In the genomic region with DNA sequence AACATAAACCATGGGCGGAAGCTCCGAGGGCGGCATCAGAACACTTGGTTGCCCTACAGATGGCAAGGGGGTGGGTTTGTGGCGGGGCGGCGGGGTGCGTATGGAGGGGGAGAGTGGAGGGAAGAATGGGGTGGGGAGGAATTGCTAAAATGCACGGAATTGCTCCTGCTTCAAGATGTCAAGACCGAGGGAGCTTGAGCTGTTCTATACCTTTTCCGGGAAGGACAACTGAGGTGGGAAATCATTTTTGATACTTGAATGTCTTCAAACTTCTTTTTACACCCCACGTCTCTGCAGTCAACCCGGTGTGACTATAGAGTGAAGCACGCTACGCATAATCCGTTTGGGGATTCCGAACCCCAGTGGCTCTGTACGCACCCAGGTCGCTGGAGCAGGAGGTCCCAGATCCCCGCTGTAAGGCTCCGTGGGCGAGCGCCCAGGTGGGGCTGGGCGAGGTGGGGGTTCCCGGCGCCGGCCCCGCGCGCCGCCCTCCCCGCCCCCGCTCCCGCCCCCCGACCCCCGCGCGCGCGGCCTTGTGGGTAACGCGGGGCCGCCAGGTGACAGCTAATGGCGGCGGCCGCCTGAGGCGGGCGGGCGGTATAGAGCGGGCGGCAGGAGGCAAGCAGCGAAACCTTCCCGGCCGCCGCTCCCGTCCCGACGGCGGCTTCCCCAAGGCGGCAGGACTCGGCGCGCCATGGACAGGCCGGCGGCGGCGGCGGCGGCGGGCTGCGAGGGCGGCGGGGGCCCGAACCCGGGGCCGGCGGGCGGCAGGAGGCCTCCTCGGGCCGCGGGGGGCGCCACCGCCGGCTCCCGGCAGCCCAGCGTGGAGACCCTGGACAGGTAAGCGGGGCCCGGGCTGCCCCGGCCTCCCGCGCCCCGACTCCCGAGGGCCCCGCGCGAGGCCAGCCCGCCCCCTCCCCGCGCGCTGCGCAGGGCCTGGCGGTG, we compare ENCODE assay signal across 8 cellular contexts. TPM values are rescaled to one million over a fixed set of nuclear protein-coding genes. Genes with fewer than 3 reads are reported as not detected.
A peak's percentile ranks its signal among the peaks of the same experiment; 100 is the strongest.
DNase-seq lines count a peak whose midpoint lies in the region; ATAC-seq and TF ChIP-seq lines count a peak whose summit lies in the region.

MTMR1 (plus strand) TSS at position 560 of the 945 bp plus-strand sequence; CDS start at position 695, 135 bp downstream.

- H3K27ac Mint-ChIP-seq in WTC11, result no peak within 1 kb of the TSS

- ATAC-seq in GM21529 (IDR thresholded peaks at IDR 0.05; ENCODE audit: unreplicated experiment), result peak; percentile 46
- peak; percentile 35 for ATAC-seq in WTC11

- peaks cover 4% of the 10 kb centered on the region for H3K9me3 Mint-ChIP-seq in WTC11

- H3K4me3 Mint-ChIP-seq in WTC11, result peak within 1 kb of the TSS; percentile 71

- TF ChIP-seq CTCF in WTC11 (IDR thresholded peaks at IDR 0.05) (no peak), coronary artery (IDR thresholded peaks at IDR 0.05) (no peak), lower leg skin (IDR thresholded peaks at IDR 0.05) (no peak)

- intact Hi-C loops in lower leg skin (cut with DNase I; ENCODE audit: low total_unique reads), result no loop called here

- POLR2A ChIA-PET in WTC11 (lab: Charles Lee), result no interaction called here

- DNase-seq in Daoy (ENCODE audit: low read depth) (peak; percentile 37), WTC11 (ENCODE audit: low spot score) (no peak), coronary artery (ENCODE audit: low spot score) (no peak), lower leg skin (ENCODE audit: low spot score in 2 of 2) (no peak), HuH-7 (ENCODE audit: low spot score) (no peak)
- no peak for DNase-seq in Jurkat, Clone E6-1 (ENCODE audit: low read depth, low spot score)
- peak; percentile 19 to 20 for DNase-seq in stimulated activated CD8-positive, alpha-beta memory T cell treated with anti-CD3 and anti-CD28 coated beads, Interleukin-7, amount 100 ng/mL, for 1 hour (ENCODE audit: low read depth in 2 of 2)

- WGBS in lower leg skin, 2 donors, result 0 to 39% methylated on average over 13 to 53 of the region's 101 CpGs

- no peak for TF ChIP-seq POLR2A in lower leg skin (IDR thresholded peaks at IDR 0.05)

- H3K4me3 ChIP-seq in Jurkat, Clone E6-1 (ENCODE audit: low read length), result peak within 1 kb of the TSS; percentile 73
- H3K4me3 ChIP-seq in coronary artery (peak within 1 kb of the TSS; percentile 79), lower leg skin (ENCODE audit: low read depth, poor library complexity, severe bottlenecking) (peak within 1 kb of the TSS; percentile 40)

- peak within 1 kb of the TSS; percentile 81 to 97 for H3K27ac ChIP-seq in coronary artery

- H3K4me1 Mint-ChIP-seq in WTC11, result peaks cover 26% of the 10 kb centered on the region

- CTCF ChIA-PET in WTC11 (lab: Charles Lee), result interaction anchor here (0.6 to 3.1 kb wide), 3 partner anchors 10 to 754 kb away, joined by 3 to 13 read pairs (median 6); no protein-coding TSS in a partner anchor

- no peaks in the 10 kb centered on the region for H3K36me3 Mint-ChIP-seq in WTC11

- no peaks in the 10 kb centered on the region for H3K27me3 Mint-ChIP-seq in WTC11 (ENCODE audit: low read depth)

TF ChIP-seq in WTC11, 78 proteins besides CTCF, POLR2A, EP300 and RAD21:
- no peak for TF ChIP-seq NFE2L1 (CRISPR knock-in tag; IDR thresholded peaks at IDR 0.05)
- TF ChIP-seq, protein P1, sequence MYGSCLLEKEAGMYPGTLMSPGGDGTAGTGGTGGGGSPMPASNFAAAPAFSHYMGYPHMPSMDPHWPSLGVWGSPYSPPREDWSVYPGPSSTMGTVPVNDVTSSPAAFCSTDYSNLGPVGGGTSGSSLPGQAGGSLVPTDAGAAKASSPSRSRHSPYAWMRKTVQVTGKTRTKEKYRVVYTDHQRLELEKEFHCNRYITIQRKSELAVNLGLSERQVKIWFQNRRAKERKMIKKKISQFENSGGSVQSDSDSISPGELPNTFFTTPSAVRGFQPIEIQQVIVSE (CRISPR knock-in tag; IDR thresholded peaks at IDR 0.05; ENCODE audit: borderline replicate concordance), result no peak
- no peak for TF ChIP-seq ZNF219 (CRISPR knock-in tag; IDR thresholded peaks at IDR 0.05; ENCODE audit: borderline replicate concordance)
- TF ChIP-seq, protein P2, sequence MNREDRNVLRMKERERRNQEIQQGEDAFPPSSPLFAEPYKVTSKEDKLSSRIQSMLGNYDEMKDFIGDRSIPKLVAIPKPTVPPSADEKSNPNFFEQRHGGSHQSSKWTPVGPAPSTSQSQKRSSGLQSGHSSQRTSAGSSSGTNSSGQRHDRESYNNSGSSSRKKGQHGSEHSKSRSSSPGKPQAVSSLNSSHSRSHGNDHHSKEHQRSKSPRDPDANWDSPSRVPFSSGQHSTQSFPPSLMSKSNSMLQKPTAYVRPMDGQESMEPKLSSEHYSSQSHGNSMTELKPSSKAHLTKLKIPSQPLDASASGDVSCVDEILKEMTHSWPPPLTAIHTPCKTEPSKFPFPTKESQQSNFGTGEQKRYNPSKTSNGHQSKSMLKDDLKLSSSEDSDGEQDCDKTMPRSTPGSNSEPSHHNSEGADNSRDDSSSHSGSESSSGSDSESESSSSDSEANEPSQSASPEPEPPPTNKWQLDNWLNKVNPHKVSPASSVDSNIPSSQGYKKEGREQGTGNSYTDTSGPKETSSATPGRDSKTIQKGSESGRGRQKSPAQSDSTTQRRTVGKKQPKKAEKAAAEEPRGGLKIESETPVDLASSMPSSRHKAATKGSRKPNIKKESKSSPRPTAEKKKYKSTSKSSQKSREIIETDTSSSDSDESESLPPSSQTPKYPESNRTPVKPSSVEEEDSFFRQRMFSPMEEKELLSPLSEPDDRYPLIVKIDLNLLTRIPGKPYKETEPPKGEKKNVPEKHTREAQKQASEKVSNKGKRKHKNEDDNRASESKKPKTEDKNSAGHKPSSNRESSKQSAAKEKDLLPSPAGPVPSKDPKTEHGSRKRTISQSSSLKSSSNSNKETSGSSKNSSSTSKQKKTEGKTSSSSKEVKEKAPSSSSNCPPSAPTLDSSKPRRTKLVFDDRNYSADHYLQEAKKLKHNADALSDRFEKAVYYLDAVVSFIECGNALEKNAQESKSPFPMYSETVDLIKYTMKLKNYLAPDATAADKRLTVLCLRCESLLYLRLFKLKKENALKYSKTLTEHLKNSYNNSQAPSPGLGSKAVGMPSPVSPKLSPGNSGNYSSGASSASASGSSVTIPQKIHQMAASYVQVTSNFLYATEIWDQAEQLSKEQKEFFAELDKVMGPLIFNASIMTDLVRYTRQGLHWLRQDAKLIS (CRISPR knock-in tag; IDR thresholded peaks at IDR 0.05; ENCODE audit: borderline replicate concordance), result no peak
- no peak for TF ChIP-seq RELA (CRISPR knock-in tag; IDR thresholded peaks at IDR 0.05; ENCODE audit: borderline replicate concordance)
- TF ChIP-seq ZNF138 (CRISPR knock-in tag; conservative IDR thresholded peaks at IDR 0.05), result no peak
- TF ChIP-seq OVOL2 (CRISPR knock-in tag; IDR thresholded peaks at IDR 0.05; ENCODE audit: borderline replicate concordance), result no peak
- TF ChIP-seq SMAD4 (CRISPR knock-in tag; IDR thresholded peaks at IDR 0.05), result no peak
- no peak for TF ChIP-seq ZNF317 (CRISPR knock-in tag; IDR thresholded peaks at IDR 0.05; ENCODE audit: borderline replicate concordance, low read depth)
- no peak for TF ChIP-seq TCF7 (CRISPR knock-in tag; IDR thresholded peaks at IDR 0.05; ENCODE audit: low read depth)
- TF ChIP-seq, protein P3, sequence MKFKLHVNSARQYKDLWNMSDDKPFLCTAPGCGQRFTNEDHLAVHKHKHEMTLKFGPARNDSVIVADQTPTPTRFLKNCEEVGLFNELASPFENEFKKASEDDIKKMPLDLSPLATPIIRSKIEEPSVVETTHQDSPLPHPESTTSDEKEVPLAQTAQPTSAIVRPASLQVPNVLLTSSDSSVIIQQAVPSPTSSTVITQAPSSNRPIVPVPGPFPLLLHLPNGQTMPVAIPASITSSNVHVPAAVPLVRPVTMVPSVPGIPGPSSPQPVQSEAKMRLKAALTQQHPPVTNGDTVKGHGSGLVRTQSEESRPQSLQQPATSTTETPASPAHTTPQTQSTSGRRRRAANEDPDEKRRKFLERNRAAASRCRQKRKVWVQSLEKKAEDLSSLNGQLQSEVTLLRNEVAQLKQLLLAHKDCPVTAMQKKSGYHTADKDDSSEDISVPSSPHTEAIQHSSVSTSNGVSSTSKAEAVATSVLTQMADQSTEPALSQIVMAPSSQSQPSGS (CRISPR knock-in tag; IDR thresholded peaks at IDR 0.05; ENCODE audit: borderline replicate concordance, low read depth), result no peak
- TF ChIP-seq, protein P4, sequence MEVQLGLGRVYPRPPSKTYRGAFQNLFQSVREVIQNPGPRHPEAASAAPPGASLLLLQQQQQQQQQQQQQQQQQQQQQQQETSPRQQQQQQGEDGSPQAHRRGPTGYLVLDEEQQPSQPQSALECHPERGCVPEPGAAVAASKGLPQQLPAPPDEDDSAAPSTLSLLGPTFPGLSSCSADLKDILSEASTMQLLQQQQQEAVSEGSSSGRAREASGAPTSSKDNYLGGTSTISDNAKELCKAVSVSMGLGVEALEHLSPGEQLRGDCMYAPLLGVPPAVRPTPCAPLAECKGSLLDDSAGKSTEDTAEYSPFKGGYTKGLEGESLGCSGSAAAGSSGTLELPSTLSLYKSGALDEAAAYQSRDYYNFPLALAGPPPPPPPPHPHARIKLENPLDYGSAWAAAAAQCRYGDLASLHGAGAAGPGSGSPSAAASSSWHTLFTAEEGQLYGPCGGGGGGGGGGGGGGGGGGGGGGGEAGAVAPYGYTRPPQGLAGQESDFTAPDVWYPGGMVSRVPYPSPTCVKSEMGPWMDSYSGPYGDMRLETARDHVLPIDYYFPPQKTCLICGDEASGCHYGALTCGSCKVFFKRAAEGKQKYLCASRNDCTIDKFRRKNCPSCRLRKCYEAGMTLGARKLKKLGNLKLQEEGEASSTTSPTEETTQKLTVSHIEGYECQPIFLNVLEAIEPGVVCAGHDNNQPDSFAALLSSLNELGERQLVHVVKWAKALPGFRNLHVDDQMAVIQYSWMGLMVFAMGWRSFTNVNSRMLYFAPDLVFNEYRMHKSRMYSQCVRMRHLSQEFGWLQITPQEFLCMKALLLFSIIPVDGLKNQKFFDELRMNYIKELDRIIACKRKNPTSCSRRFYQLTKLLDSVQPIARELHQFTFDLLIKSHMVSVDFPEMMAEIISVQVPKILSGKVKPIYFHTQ (CRISPR knock-in tag; IDR thresholded peaks at IDR 0.05), result no peak
TF ChIP-seq in WTC11: peak in this region for 0.

RNA-seq across cellular contexts. Expression of gene MTMR1, which starts in this region (rescaled TPM):
- total RNA-seq in Daoy (2014; rRNA removed; shearing (Covaris generic)), result 15.8 and 17.0 TPM in 2 replicates
- polyA plus RNA-seq in Jurkat, Clone E6-1 (2012; ENCODE audit: insufficient read depth, insufficient read length), result 28.5 TPM
- total RNA-seq in WTC11 (2021), result 15.6 to 19.6 TPM (median 16.7 TPM) in 3 replicates
- 10 to 100 TPM; 27.7 to 77.0 (median 45.9) TPM for total RNA-seq in lower leg skin

Comparison
In these comparisons a context has a peak if more than half of its experiments do, and no peak if none do; other contexts are left out.
1. DNase-seq: peak in Daoy (single experiment) and stimulated activated CD8-positive, alpha-beta memory T cell treated with anti-CD3 and anti-CD28 coated beads, Interleukin-7, amount 100 ng/mL, for 1 hour (2 of 2); none in Jurkat, Clone E6-1 (single experiment), WTC11 (single experiment), coronary artery (single experiment), lower leg skin (0 of 2) and HuH-7 (single experiment).
2. Peak in every context shown above with its lines, with median percentiles within 50 percentile points of each other: H3K4me3 ChIP-seq.